In the genomic region with DNA sequence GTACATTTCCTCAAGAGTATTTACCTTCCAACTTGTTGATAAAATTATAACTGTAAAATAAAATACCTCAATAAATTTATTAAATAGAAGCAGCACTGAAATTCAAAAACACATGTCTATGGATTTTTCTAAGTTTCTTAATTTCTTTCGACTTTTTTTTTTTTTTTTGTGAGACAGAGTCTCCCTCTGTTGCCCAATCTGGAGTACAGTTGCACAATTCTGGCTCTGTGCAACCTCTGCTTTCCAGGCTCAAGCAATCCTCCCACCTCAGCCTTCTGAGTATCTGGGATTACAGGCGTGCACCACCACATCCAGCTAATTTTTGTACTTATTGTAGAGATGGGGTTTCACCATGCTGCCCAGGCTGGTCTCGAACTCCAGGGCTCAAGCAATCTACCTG, we compare ENCODE assay signal across 23 cellular contexts.
A peak's percentile ranks its signal among the peaks of the same experiment; 100 is the strongest.
DNase-seq lines count a peak whose midpoint lies in the region; ATAC-seq and TF ChIP-seq lines count a peak whose summit lies in the region.
"Had no signal": no experiment of that assay in that cellular context is flagged by ENCODE, and none has a peak within 500 bp of the region (broad histone marks: within the 10 kb centered on the region; RNA-seq: fewer than 3 reads in every experiment).

No MANE protein-coding gene starts in this region.

- no TSS peak for BruUV-seq in PC-3 (replicated peaks; lab: Mats Ljungman, UMichigan)

- no peaks in the 10 kb centered on the region for H3K79me2 ChIP-seq in PC-3 (ENCODE audit: low read length)

- H4K20me1 ChIP-seq in PC-3 (ENCODE audit: low read length) = no peaks in the 10 kb centered on the region

- DNase-seq in SIG-M5 treated with dmso at 0.1 percent for 504 hours (lab: John Stamatoyannopoulos, UW; ENCODE audit: unreplicated experiment) (peak; percentile 31), SIG-M5 (lab: John Stamatoyannopoulos, UW) (no peak), PC-3 (peak; percentile 14), fibroblast of gingiva (ENCODE audit: low read depth) (peak; percentile 43), gastrocnemius medialis (no peak)
- DNase-seq in stimulated activated effector memory CD8-positive, alpha-beta T cell treated with anti-CD3 and anti-CD28 coated beads, Interleukin-12 subunit alpha, Interleukin-12 subunit beta, amount 100 ng/mL, for 72 hours (ENCODE audit: low spot score in 2 of 2) = no peak
- DNase-seq in naive thymus-derived CD8-positive, alpha-beta T cell = no peak
- no peak for DNase-seq in activated CD4-positive, alpha-beta T cell treated with anti-CD3 and anti-CD28 coated beads for 36 hours
- DNase-seq: 8988T; activated CD4-positive, alpha-beta T cell treated with anti-CD3 and anti-CD28 coated beads for 1 hour; C1 segment of cervical spinal cord; midbrain; NCI-H1092; NCI-H2081; NCI-H524; psoas muscle; spleen; T1000 had no signal

- CTCF ChIA-PET in PC-3 (lab: Charles Lee) = no interaction called here
- CTCF ChIA-PET in activated CD4-positive, alpha-beta T cell treated with anti-CD3 and anti-CD28 coated beads for 36 hours (lab: Charles Lee) = no interaction called here

- H3F3A ChIP-seq in PC-3 (ENCODE audit: low read length, unreplicated experiment) = no peaks in the 10 kb centered on the region

- H3K4me3 Mint-ChIP-seq in stimulated activated effector memory CD8-positive, alpha-beta T cell treated with anti-CD3 and anti-CD28 coated beads, Interleukin-12 subunit alpha, Interleukin-12 subunit beta, amount 100 ng/mL, for 72 hours = no peak overlapping the region
- no peak overlapping the region for H3K4me3 Mint-ChIP-seq in naive thymus-derived CD8-positive, alpha-beta T cell
- no peak overlapping the region for H3K4me3 Mint-ChIP-seq in activated CD4-positive, alpha-beta T cell treated with anti-CD3 and anti-CD28 coated beads for 36 hours
- H3K4me3 Mint-ChIP-seq: neural crest cell had no signal

- no peak for TF ChIP-seq POLR2A in gastrocnemius medialis (IDR thresholded peaks at IDR 0.05)

- ATAC-seq in PC-3 (no peak), gastrocnemius medialis (no peak)
- ATAC-seq in stimulated activated effector memory CD8-positive, alpha-beta T cell treated with anti-CD3 and anti-CD28 coated beads, Interleukin-12 subunit alpha, Interleukin-12 subunit beta, amount 100 ng/mL, for 72 hours = no peak
- ATAC-seq in naive thymus-derived CD8-positive, alpha-beta T cell = no peak
- ATAC-seq in activated CD4-positive, alpha-beta T cell treated with anti-CD3 and anti-CD28 coated beads for 36 hours = no peak
- ATAC-seq: psoas muscle had no signal

- H3K27ac ChIP-seq in PC-3 (ENCODE audit: low read length) (no peak overlapping the region), gastrocnemius medialis (no peak overlapping the region)
- H3K27ac ChIP-seq: esophagus muscularis mucosa, psoas muscle, SK-N-MC, spleen, suprapubic skin had no signal

- TF ChIP-seq CTCF in PC-3 (conservative IDR thresholded peaks at IDR 0.05; ENCODE audit: low read depth, low read length) (peak; percentile 32), gastrocnemius medialis (IDR thresholded peaks at IDR 0.05 in 4 of 5, conservative IDR thresholded peaks at IDR 0.05 in 1 of 5) (no peak)

- H3K27me3 Mint-ChIP-seq in naive thymus-derived CD8-positive, alpha-beta T cell = peaks cover 0 to 5% (median 0%) of the 10 kb centered on the region in 5 donors
- no peaks in the 10 kb centered on the region for H3K27me3 Mint-ChIP-seq in activated CD4-positive, alpha-beta T cell treated with anti-CD3 and anti-CD28 coated beads for 36 hours

- H3K36me3 ChIP-seq in PC-3 (ENCODE audit: low read depth, low read length) (no peaks in the 10 kb centered on the region), gastrocnemius medialis (no peaks in the 10 kb centered on the region)
- H3K36me3 ChIP-seq: esophagus muscularis mucosa, spleen, suprapubic skin had no signal

- H3K4me1 Mint-ChIP-seq in stimulated activated effector memory CD8-positive, alpha-beta T cell treated with anti-CD3 and anti-CD28 coated beads, Interleukin-12 subunit alpha, Interleukin-12 subunit beta, amount 100 ng/mL, for 72 hours = no peaks in the 10 kb centered on the region
- peaks cover 0 to 1% (median 0%) of the 10 kb centered on the region in 4 donors for H3K4me1 Mint-ChIP-seq in naive thymus-derived CD8-positive, alpha-beta T cell
- no peaks in the 10 kb centered on the region for H3K4me1 Mint-ChIP-seq in activated CD4-positive, alpha-beta T cell treated with anti-CD3 and anti-CD28 coated beads for 36 hours
- H3K4me1 Mint-ChIP-seq: neural crest cell had no signal

- no peaks in the 10 kb centered on the region for H3K4me1 ChIP-seq in PC-3 (ENCODE audit: insufficient read depth, low read length)
- no peaks in the 10 kb centered on the region for H3K4me1 ChIP-seq in gastrocnemius medialis
- H3K4me1 ChIP-seq: esophagus muscularis mucosa, psoas muscle, spleen, suprapubic skin had no signal

- H3K9me3 ChIP-seq in PC-3 (ENCODE audit: low read length) (no peaks in the 10 kb centered on the region), gastrocnemius medialis (no peaks in the 10 kb centered on the region)
- H3K9me3 ChIP-seq: esophagus muscularis mucosa, psoas muscle, spleen, suprapubic skin had no signal

- intact Hi-C loops in PC-3 (cut with micrococcal nuclease) = loop anchor here (5.0 to 10.0 kb wide), 2 partner anchors 159 to 363 kb away; no protein-coding TSS in a partner anchor
- intact Hi-C loops in activated CD4-positive, alpha-beta T cell treated with anti-CD3 and anti-CD28 coated beads for 36 hours (cut with DNase I, micrococcal nuclease) = no loop called here
- intact Hi-C loops in gastrocnemius medialis (cut with DNase I; ENCODE audit: low total_unique reads) = no loop called here

- H3K4me3 ChIP-seq in PC-3 (ENCODE audit: low read length) (no peak overlapping the region), gastrocnemius medialis (no peak overlapping the region)
- H3K4me3 ChIP-seq: esophagus muscularis mucosa, psoas muscle, SK-N-MC, spleen, suprapubic skin had no signal

- no peaks in the 10 kb centered on the region for H3K27me3 ChIP-seq in PC-3 (ENCODE audit: low read length)
- no peaks in the 10 kb centered on the region for H3K27me3 ChIP-seq in gastrocnemius medialis
- H3K27me3 ChIP-seq: esophagus muscularis mucosa, spleen, suprapubic skin had no signal

- H3K36me3 Mint-ChIP-seq in stimulated activated effector memory CD8-positive, alpha-beta T cell treated with anti-CD3 and anti-CD28 coated beads, Interleukin-12 subunit alpha, Interleukin-12 subunit beta, amount 100 ng/mL, for 72 hours = no peaks in the 10 kb centered on the region
- no peaks in the 10 kb centered on the region for H3K36me3 Mint-ChIP-seq in naive thymus-derived CD8-positive, alpha-beta T cell
- no peaks in the 10 kb centered on the region for H3K36me3 Mint-ChIP-seq in activated CD4-positive, alpha-beta T cell treated with anti-CD3 and anti-CD28 coated beads for 36 hours (ENCODE audit: low read depth)

- no peak overlapping the region for H3K9ac ChIP-seq in PC-3 (ENCODE audit: low read length)

- no peak overlapping the region for H3K4me2 ChIP-seq in PC-3 (ENCODE audit: low read length)

- POLR2A ChIA-PET in PC-3 (lab: Charles Lee; ENCODE audit: unreplicated experiment) = no interaction called here
- POLR2A ChIA-PET in naive thymus-derived CD8-positive, alpha-beta T cell (lab: Charles Lee) = no interaction called here
- POLR2A ChIA-PET in activated CD4-positive, alpha-beta T cell treated with anti-CD3 and anti-CD28 coated beads for 36 hours (lab: Charles Lee) = no interaction called here

- H3K27ac Mint-ChIP-seq in stimulated activated effector memory CD8-positive, alpha-beta T cell treated with anti-CD3 and anti-CD28 coated beads, Interleukin-12 subunit alpha, Interleukin-12 subunit beta, amount 100 ng/mL, for 72 hours = no peak overlapping the region
- no peak overlapping the region for H3K27ac Mint-ChIP-seq in naive thymus-derived CD8-positive, alpha-beta T cell
- no peak overlapping the region for H3K27ac Mint-ChIP-seq in activated CD4-positive, alpha-beta T cell treated with anti-CD3 and anti-CD28 coated beads for 36 hours
- H3K27ac Mint-ChIP-seq: activated T-helper 2 cell treated with anti-CD3 and anti-CD28 coated beads, Interferon-gamma antibody, Interleukin-2, Interleukin-4, amounts not matched to agents 10 μg/mL and 5 μg/mL and 100 μg/mL, durations not matched to agents 14 hours and 24 hours and 36 hours had no signal

- peaks cover 8% of the 10 kb centered on the region for H3K9me3 Mint-ChIP-seq in stimulated activated effector memory CD8-positive, alpha-beta T cell treated with anti-CD3 and anti-CD28 coated beads, Interleukin-12 subunit alpha, Interleukin-12 subunit beta, amount 100 ng/mL, for 72 hours
- peaks cover 0 to 6% (median 0%) of the 10 kb centered on the region in 9 donors for H3K9me3 Mint-ChIP-seq in naive thymus-derived CD8-positive, alpha-beta T cell
- H3K9me3 Mint-ChIP-seq in activated CD4-positive, alpha-beta T cell treated with anti-CD3 and anti-CD28 coated beads for 36 hours (ENCODE audit: low read depth) = no peaks in the 10 kb centered on the region
- H3K9me3 Mint-ChIP-seq: activated T-helper 2 cell treated with anti-CD3 and anti-CD28 coated beads, Interferon-gamma antibody, Interleukin-2, Interleukin-4, amounts not matched to agents 10 μg/mL and 5 μg/mL and 100 μg/mL, durations not matched to agents 14 hours and 24 hours and 36 hours; neural crest cell had no signal

- H3K9me2 ChIP-seq in PC-3 (replicated peaks; ENCODE audit: low read length) = no peaks in the 10 kb centered on the region

- in situ Hi-C loops in gastrocnemius medialis (cut with MboI; ENCODE audit: low sequenced_read_pairs in 4 of 4) = no loop called here

- H2AFZ ChIP-seq in PC-3 (ENCODE audit: low read length) = no peak overlapping the region

Comparison
In these comparisons a context has a peak if more than half of its experiments do, and no peak if none do; other contexts are left out.
1. DNase-seq: peak in SIG-M5 treated with dmso at 0.1 percent for 504 hours (single experiment), PC-3 (single experiment) and fibroblast of gingiva (single experiment); none in SIG-M5 (single experiment), stimulated activated effector memory CD8-positive, alpha-beta T cell treated with anti-CD3 and anti-CD28 coated beads, Interleukin-12 subunit alpha, Interleukin-12 subunit beta, amount 100 ng/mL, for 72 hours (0 of 2), naive thymus-derived CD8-positive, alpha-beta T cell (0 of 10), activated CD4-positive, alpha-beta T cell treated with anti-CD3 and anti-CD28 coated beads for 36 hours (single experiment) and gastrocnemius medialis (0 of 2).